5 cellular contexts compared by ENCODE assay signal in genomic region chrX:149946932-149947331, GRCh38. TPM values are rescaled to one million over a fixed set of nuclear protein-coding genes. Genes with fewer than 3 reads are reported as not detected.
"Had no signal": no experiment of that assay in that cellular context is flagged by ENCODE, and none has a peak within 500 bp of the region (broad histone marks: within the 10 kb centered on the region; RNA-seq: fewer than 3 reads in every experiment).

No MANE protein-coding gene starts in this region.

RNA-seq across cellular contexts. Expression of gene HSFX4, which starts 17.6 kb away (rescaled TPM):
- total RNA-seq: HepG2, HT-29, HT1080, IMR-90 had no signal
- polyA plus RNA-seq: HepG2, IgD-negative memory B cell, IMR-90 had no signal
